In genomic region chr2:55923091-55923977, GRCh38 we compare ENCODE assay signal across 8 cellular contexts. TPM values are rescaled to one million over a fixed set of nuclear protein-coding genes. Genes with fewer than 3 reads are reported as not detected.
DNase-seq lines count a peak whose midpoint lies in the region; ATAC-seq, FAIRE-seq and TF ChIP-seq lines count a peak whose summit lies in the region.

TSS of gene EFEMP1 (minus strand) at chr2:55923782. CDS start at chr2:55922440, 1,342 bp downstream.

- DNase-seq in GM12864 (ENCODE audit: low read depth): no peak
- DNase-seq in NOMO-1 treated with DMSO at 0.1 percent for 48 hours (lab: John Stamatoyannopoulos, UW; ENCODE audit: unreplicated experiment): peak; percentile 1
- DNase-seq in endothelial cell of umbilical vein (ENCODE audit: low read depth, low spot score): peak; percentile 87
- peak; percentile 76 for DNase-seq in ureter (ENCODE audit: low spot score)
- no peak for DNase-seq in GM13977 (ENCODE audit: low spot score)
- no peak for DNase-seq in naive thymus-derived CD4-positive, alpha-beta T cell

- peak within 1 kb of the TSS; percentile 98 for H3K9ac ChIP-seq in endothelial cell of umbilical vein (replicated peaks; ENCODE audit: extremely low read depth, insufficient read depth, low read length)

- H3K9me3 Mint-ChIP-seq in naive thymus-derived CD4-positive, alpha-beta T cell: peaks cover 0 to 9% (median 0%) of the 10 kb centered on the region in 11 donors

- peak within 1 kb of the TSS; percentile 99 for H3K4me2 ChIP-seq in endothelial cell of umbilical vein (ENCODE audit: insufficient read depth, low read length)

- peak; percentile 46 for ATAC-seq in HG02763 (IDR thresholded peaks at IDR 0.05; ENCODE audit: unreplicated experiment)
- no peak for ATAC-seq in naive thymus-derived CD4-positive, alpha-beta T cell

- peak; percentile 96 for TF ChIP-seq POLR2A in endothelial cell of umbilical vein (IDR thresholded peaks at IDR 0.05; ENCODE audit: low read depth, low read length)

- intact Hi-C loops in endothelial cell of umbilical vein (cut with micrococcal nuclease): loop anchor here (1.0 to 5.0 kb wide), 7 partner anchors 36 to 209 kb away; no protein-coding TSS in a partner anchor
- intact Hi-C loops in naive thymus-derived CD4-positive, alpha-beta T cell (cut with micrococcal nuclease): no loop called here

- H3K4me1 ChIP-seq in endothelial cell of umbilical vein (ENCODE audit: control insufficient read depth, extremely low read depth, insufficient read depth, low read length) (peaks cover 43% of the 10 kb centered on the region), mesodermal cell (ENCODE audit: control insufficient read depth, insufficient read depth, low read length, poor library complexity, severe bottlenecking) (no peaks in the 10 kb centered on the region)
- no peaks in the 10 kb centered on the region for H3K4me1 ChIP-seq in naive thymus-derived CD4-positive, alpha-beta T cell (ENCODE audit: control insufficient read depth in 2 of 2, insufficient read depth in 2 of 2, low read length in 2 of 2)

- H3K36me3 Mint-ChIP-seq in naive thymus-derived CD4-positive, alpha-beta T cell: peaks cover 0 to 5% (median 0%) of the 10 kb centered on the region in 5 donors

- peak; percentile 62 for FAIRE-seq in endothelial cell of umbilical vein (lab: Jason Lieb, UNC)

- peak within 1 kb of the TSS; percentile 87 for H2AFZ ChIP-seq in endothelial cell of umbilical vein (ENCODE audit: low read depth, low read length)

- no TSS peak for BruUV-seq in endothelial cell of umbilical vein (replicated peaks; lab: Mats Ljungman, UMichigan)

- H3K4me1 Mint-ChIP-seq in naive thymus-derived CD4-positive, alpha-beta T cell: peaks cover 0 to 9% (median 0%) of the 10 kb centered on the region in 7 donors

- dilution Hi-C loops in endothelial cell of umbilical vein (cut with MboI; ENCODE audit: extremely low pct_ligation_motif_present, low sequenced_read_pairs): no loop called here

- peaks cover 41 to 52% (median 46%) of the 10 kb centered on the region in 5 donors for H3K27me3 Mint-ChIP-seq in naive thymus-derived CD4-positive, alpha-beta T cell

- 0 to 1% methylated on average over 42 to 43 of the region's 69 CpGs for WGBS in mesodermal cell (ENCODE audit: insufficient coverage in 2 of 2), 2 experiments

- H3K27ac Mint-ChIP-seq in naive thymus-derived CD4-positive, alpha-beta T cell: no peak within 1 kb of the TSS

- H3K79me2 ChIP-seq in endothelial cell of umbilical vein (ENCODE audit: control insufficient read depth, insufficient read depth, low read length): peaks cover 61% of the 10 kb centered on the region

- in situ Hi-C loops in GM13977 (cut with MboI; ENCODE audit: low pct_unique_long_range_greater_than_20kb, low sequenced_read_pairs, unreplicated experiment): no loop called here

- H3K9me3 ChIP-seq in endothelial cell of umbilical vein (replicated peaks; ENCODE audit: control insufficient read depth, insufficient read depth, low read length): no peaks in the 10 kb centered on the region
- H3K9me3 ChIP-seq in mesodermal cell (ENCODE audit: control insufficient read depth, low read length): no peaks in the 10 kb centered on the region
- H3K9me3 ChIP-seq in naive thymus-derived CD4-positive, alpha-beta T cell (ENCODE audit: control insufficient read depth in 2 of 3, low read length in 3 of 3): no peaks in the 10 kb centered on the region

- H3K4me3 ChIP-seq in GM12864 (ENCODE audit: low read depth, low read length) (peak within 1 kb of the TSS; percentile 4), endothelial cell of umbilical vein (replicated peaks in 1 of 3; ENCODE audit: insufficient read depth in 1 of 3, low read depth in 1 of 3, low read length in 3 of 3) (peak within 1 kb of the TSS; percentile 57 to 97 (median 91)), mesodermal cell (ENCODE audit: extremely low read depth, insufficient read depth, low read length, poor library complexity, severe bottlenecking) (peak within 1 kb of the TSS; percentile 47)
- no peak within 1 kb of the TSS for H3K4me3 ChIP-seq in naive thymus-derived CD4-positive, alpha-beta T cell (ENCODE audit: low read length)

- H3K27me3 ChIP-seq in endothelial cell of umbilical vein (ENCODE audit: control insufficient read depth in 2 of 2, insufficient read depth in 2 of 2, low read length in 2 of 2): no peaks in the 10 kb centered on the region
- peaks cover 0 to 8% of the 10 kb centered on the region in 2 donors for H3K27me3 ChIP-seq in naive thymus-derived CD4-positive, alpha-beta T cell (ENCODE audit: control insufficient read depth in 2 of 2, insufficient read depth in 2 of 2, low read length in 2 of 2)

- no peaks in the 10 kb centered on the region for H3K9me1 ChIP-seq in endothelial cell of umbilical vein (replicated peaks; ENCODE audit: control insufficient read depth, extremely low read depth, insufficient read depth, low read length)

- no peaks in the 10 kb centered on the region for H4K20me1 ChIP-seq in endothelial cell of umbilical vein (replicated peaks; ENCODE audit: control insufficient read depth, extremely low read depth, insufficient read depth, low read length)

- H3K36me3 ChIP-seq in endothelial cell of umbilical vein (ENCODE audit: control insufficient read depth in 2 of 2, extremely low read depth in 1 of 2, insufficient read depth in 2 of 2, low read length in 2 of 2): peaks cover 15 to 30% of the 10 kb centered on the region in 2 experiments
- no peaks in the 10 kb centered on the region for H3K36me3 ChIP-seq in mesodermal cell (ENCODE audit: control insufficient read depth, insufficient read depth, low read length)
- no peaks in the 10 kb centered on the region for H3K36me3 ChIP-seq in naive thymus-derived CD4-positive, alpha-beta T cell (ENCODE audit: control insufficient read depth in 2 of 3, insufficient read depth in 3 of 3, low read length in 3 of 3)

- CTCF ChIA-PET in endothelial cell of umbilical vein (lab: Charles Lee): interaction anchor here (0.6 to 1.9 kb wide), 12 partner anchors 10 to 207 kb away, joined by 3 to 25 read pairs (median 4); no protein-coding TSS in a partner anchor
- CTCF ChIA-PET in naive thymus-derived CD4-positive, alpha-beta T cell (lab: Charles Lee): no interaction called here

- TF ChIP-seq CTCF in GM12864 (IDR thresholded peaks at IDR 0.05; ENCODE audit: low read depth, low read length, missing control alignments): no peak
- peak in 1 of 2 donors; percentile 4 for TF ChIP-seq CTCF in endothelial cell of umbilical vein (IDR thresholded peaks at IDR 0.05; ENCODE audit: extremely low read depth in 1 of 2, insufficient read depth in 1 of 2, low read depth in 1 of 2, low read length in 2 of 2)
- no peak for TF ChIP-seq CTCF in GM13977 (IDR thresholded peaks at IDR 0.05; ENCODE audit: extremely low read depth, insufficient read depth, missing control alignments)

- POLR2A ChIA-PET in endothelial cell of umbilical vein (lab: Charles Lee): interaction anchor here (0.7 to 2.0 kb wide), 12 partner anchors 9 to 92 kb away, joined by 3 to 30 read pairs (median 4); no protein-coding TSS in a partner anchor
- POLR2A ChIA-PET in naive thymus-derived CD4-positive, alpha-beta T cell (lab: Charles Lee): no interaction called here

- peak within 1 kb of the TSS; percentile 82 for H3K27ac ChIP-seq in endothelial cell of umbilical vein (ENCODE audit: insufficient read depth, low read depth, low read length)
- no peak within 1 kb of the TSS for H3K27ac ChIP-seq in mesodermal cell (ENCODE audit: low read depth, low read length, severe bottlenecking)
- no peak within 1 kb of the TSS for H3K27ac ChIP-seq in naive thymus-derived CD4-positive, alpha-beta T cell (ENCODE audit: low read depth, low read length)

- H3K4me3 Mint-ChIP-seq in naive thymus-derived CD4-positive, alpha-beta T cell: peak within 1 kb of the TSS in 5 of 10 donors; percentile 8 to 47 (median 23)

TF ChIP-seq in endothelial cell of umbilical vein, 7 proteins besides CTCF, POLR2A, EP300 and RAD21:
- TF ChIP-seq POLR2AphosphoS5 (IDR thresholded peaks at IDR 0.05; ENCODE audit: insufficient read depth, low read depth, low read length) (peak; percentile 96), JUN (IDR thresholded peaks at IDR 0.05; ENCODE audit: borderline replicate concordance, insufficient read depth, insufficient read length, low read depth) (no peak)

RNA-seq across cellular contexts. Expression of gene EFEMP1, which starts in this region (rescaled TPM):
- 2,354 and 2,981 TPM in 2 replicates for total RNA-seq in endothelial cell of umbilical vein
- polyA plus RNA-seq in endothelial cell of umbilical vein: 10,356 and 11,813 TPM in 2 replicates
- polyA plus RNA-seq in endothelial cell of umbilical vein (2011; cell fraction: cytosol; rRNA removed): 7,787 and 8,501 TPM in 2 replicates
- polyA plus RNA-seq in endothelial cell of umbilical vein (2011; cell fraction: nucleus; rRNA removed): 6,181 and 7,713 TPM in 2 replicates
- 2,631 and 3,819 TPM in 2 replicates for polyA plus RNA-seq in endothelial cell of umbilical vein (2012)
- 9,211 and 9,669 TPM in 2 replicates for polyA minus RNA-seq in endothelial cell of umbilical vein
- 38.8 TPM for polyA minus RNA-seq in endothelial cell of umbilical vein (2011; cell fraction: cytosol; rRNA and poly(A)+ RNA removed)
- 5,639 and 5,640 TPM in 2 replicates for polyA minus RNA-seq in endothelial cell of umbilical vein (2011; cell fraction: nucleus; rRNA and poly(A)+ RNA removed)
- 12.9 TPM for polyA plus RNA-seq in mesodermal cell (2013, experiment 1 of 2)
- 13.2 TPM for polyA plus RNA-seq in mesodermal cell (2013, experiment 2 of 2)
- 81.2 TPM for total RNA-seq in ureter
- not detected for total RNA-seq in naive thymus-derived CD4-positive, alpha-beta T cell
- polyA plus RNA-seq in naive thymus-derived CD4-positive, alpha-beta T cell: not detected

Comparison
In these comparisons a context has a peak if more than half of its experiments do, and no peak if none do; other contexts are left out.
1. RNA of gene EFEMP1 (total RNA-seq): 2,354 to 2,981 TPM in endothelial cell of umbilical vein and 81.2 TPM in ureter (single experiment); not detected in naive thymus-derived CD4-positive, alpha-beta T cell; every median in the first group is over 10 times any median in the second.
2. RNA of gene EFEMP1 (total RNA-seq): 2,354 to 2,981 TPM in endothelial cell of umbilical vein; 81.2 TPM in ureter (single experiment); every median in the first group is over 10 times any median in the second.
3. RNA of gene EFEMP1 (polyA plus RNA-seq): 2,631 to 11,813 TPM in endothelial cell of umbilical vein; not detected in naive thymus-derived CD4-positive, alpha-beta T cell; every median in the first group is over 1,000 times any median in the second.
4. DNase-seq: peak in NOMO-1 treated with DMSO at 0.1 percent for 48 hours (single experiment), endothelial cell of umbilical vein (single experiment) and ureter (single experiment); none in GM12864 (single experiment), GM13977 (single experiment) and naive thymus-derived CD4-positive, alpha-beta T cell (0 of 9).